In genomic region chr19:54574527-54575056, GRCh38 we compare ENCODE assay signal across 27 cellular contexts. TPM values are rescaled to one million over a fixed set of nuclear protein-coding genes. Genes with fewer than 3 reads are reported as not detected.
"Had no signal": no experiment of that assay in that cellular context is flagged by ENCODE, and none has a peak within 500 bp of the region (broad histone marks: within the 10 kb centered on the region; RNA-seq: fewer than 3 reads in every experiment).

No MANE protein-coding gene starts in this region.

- H3K9me3 Mint-ChIP-seq: activated CD8-positive, alpha-beta T cell treated with anti-CD3 and anti-CD28 coated beads for 36 hours; activated T-cell treated with anti-CD3 and anti-CD28 coated beads, Interleukin-2, amount 50 U/mL, for 72 hours; activated T-helper 2 cell treated with anti-CD3 and anti-CD28 coated beads, Interferon-gamma antibody, Interleukin-2, Interleukin-4, amounts not matched to agents 10 μg/mL and 5 μg/mL and 100 μg/mL, durations not matched to agents 14 hours and 24 hours and 36 hours had no signal

- H3K27ac Mint-ChIP-seq: activated CD8-positive, alpha-beta T cell treated with anti-CD3 and anti-CD28 coated beads for 36 hours; activated T-cell treated with anti-CD3 and anti-CD28 coated beads, Interleukin-2, amount 50 U/mL, for 72 hours; activated T-helper 2 cell treated with anti-CD3 and anti-CD28 coated beads, Interferon-gamma antibody, Interleukin-2, Interleukin-4, amounts not matched to agents 10 μg/mL and 5 μg/mL and 100 μg/mL, durations not matched to agents 14 hours and 24 hours and 36 hours had no signal

- H3K9me3 ChIP-seq: body of pancreas had no signal

- H3K4me1 ChIP-seq: ascending aorta, body of pancreas had no signal

- DNase-seq: activated CD4-positive, alpha-beta T cell treated with anti-CD3 and anti-CD28 coated beads for 4 hours; activated CD8-positive, alpha-beta memory T cell treated with anti-CD3 and anti-CD28 coated beads, Interleukin-2, amount 50 U/mL, for 4 hours; activated CD8-positive, alpha-beta T cell treated with anti-CD3 and anti-CD28 coated beads for 36 hours; activated naive CD4-positive, alpha-beta T cell treated with anti-CD3 and anti-CD28 coated beads, Interleukin-2, amount 50 U/mL, for 16 hours; activated T-cell treated with anti-CD3 and anti-CD28 coated beads, Interleukin-2, amount 50 U/mL, for 72 hours; body of pancreas; central memory CD4-positive, alpha-beta T cell; KG1; NCI-H1092; NCI-H1417; NCI-H1694; NCI-H2029; NCI-H2107; NCI-H2171 treated with DMSO at 0.1 percent for 48 hours; NCI-H226; NCI-H526 treated with DMSO at 0.1 percent for 48 hours; NCI-H82; SIG-M5 had no signal

- H3K4me3 ChIP-seq: ascending aorta, body of pancreas had no signal

- H3K36me3 ChIP-seq: ascending aorta had no signal

- H3K27me3 ChIP-seq: ascending aorta, body of pancreas had no signal

- H3K4me3 Mint-ChIP-seq: activated CD8-positive, alpha-beta T cell treated with anti-CD3 and anti-CD28 coated beads for 36 hours; activated T-cell treated with anti-CD3 and anti-CD28 coated beads, Interleukin-2, amount 50 U/mL, for 72 hours had no signal

- H3K27ac ChIP-seq: ascending aorta, body of pancreas had no signal

RNA-seq across cellular contexts. Expression of gene LILRA2, which starts 1.0 kb away (rescaled TPM):
- total RNA-seq: activated CD8-positive, alpha-beta T cell treated with anti-CD3 and anti-CD28 coated beads for 36 hours; activated T-cell treated with anti-CD3 and anti-CD28 coated beads, Interleukin-2, amount 50 U/mL, for 72 hours; activated T-helper 2 cell treated with anti-CD3 and anti-CD28 coated beads, Interferon-gamma antibody, Interleukin-2, Interleukin-4, amounts not matched to agents 10 μg/mL and 5 μg/mL and 100 μg/mL, durations not matched to agents 14 hours and 24 hours and 36 hours; ascending aorta; bronchial epithelial cell; LHCN-M2; M059J; NCI-H460; RPMI7951; T-helper 2 cell treated with Interferon-gamma antibody and Interleukin-4, amounts not matched to agents 100 ng/mL and 5 ng/mL, for 36 hours had no signal

RNA-seq across cellular contexts. Expression of gene LILRA1, which starts 18.8 kb away (rescaled TPM):
- total RNA-seq: activated CD8-positive, alpha-beta T cell treated with anti-CD3 and anti-CD28 coated beads for 36 hours; activated T-cell treated with anti-CD3 and anti-CD28 coated beads, Interleukin-2, amount 50 U/mL, for 72 hours; activated T-helper 2 cell treated with anti-CD3 and anti-CD28 coated beads, Interferon-gamma antibody, Interleukin-2, Interleukin-4, amounts not matched to agents 10 μg/mL and 5 μg/mL and 100 μg/mL, durations not matched to agents 14 hours and 24 hours and 36 hours; ascending aorta; bronchial epithelial cell; LHCN-M2; M059J; NCI-H460; OCI-LY7; RPMI7951; T-helper 2 cell treated with Interferon-gamma antibody and Interleukin-4, amounts not matched to agents 100 ng/mL and 5 ng/mL, for 36 hours had no signal

RNA-seq across cellular contexts. Expression of gene LILRB1, which starts 55.7 kb away (rescaled TPM):
- total RNA-seq: activated T-helper 2 cell treated with anti-CD3 and anti-CD28 coated beads, Interferon-gamma antibody, Interleukin-2, Interleukin-4, amounts not matched to agents 10 μg/mL and 5 μg/mL and 100 μg/mL, durations not matched to agents 14 hours and 24 hours and 36 hours; bronchial epithelial cell; LHCN-M2; M059J; NCI-H460; RPMI7951 had no signal
